In genomic region chr10:3803295-3803883, GRCh38 we compare ENCODE assay signal across 8 cellular contexts. TPM values are rescaled to one million over a fixed set of nuclear protein-coding genes. Genes with fewer than 3 reads are reported as not detected.
A peak's percentile ranks its signal among the peaks of the same experiment; 100 is the strongest.
DNase-seq lines count a peak whose midpoint lies in the region; ATAC-seq and TF ChIP-seq lines count a peak whose summit lies in the region.

No MANE protein-coding gene starts in this region.

- H3K27me3 Mint-ChIP-seq in activated naive CD8-positive, alpha-beta T cell: no peaks in the 10 kb centered on the region

- peaks cover 3% of the 10 kb centered on the region for H3K36me3 Mint-ChIP-seq in activated naive CD8-positive, alpha-beta T cell
- H3K36me3 Mint-ChIP-seq in stimulated activated effector memory CD8-positive, alpha-beta T cell treated with anti-CD3 and anti-CD28 coated beads, Interleukin-12 subunit alpha, Interleukin-12 subunit beta, amount 100 ng/mL, for 72 hours: peaks cover 37% of the 10 kb centered on the region

- H3K9ac ChIP-seq in liver (ENCODE audit: low read depth in 1 of 2, low read length in 2 of 2): peak overlapping the region; percentile 43 to 47

- H3K4me1 Mint-ChIP-seq in activated naive CD8-positive, alpha-beta T cell (ENCODE audit: low read depth): peaks cover 23% of the 10 kb centered on the region
- H3K4me1 Mint-ChIP-seq in stimulated activated effector memory CD8-positive, alpha-beta T cell treated with anti-CD3 and anti-CD28 coated beads, Interleukin-12 subunit alpha, Interleukin-12 subunit beta, amount 100 ng/mL, for 72 hours: peaks cover 23% of the 10 kb centered on the region

- H3K27ac ChIP-seq in A673 (ENCODE audit: low read depth, low read length, poor library complexity, severe bottlenecking) (peak overlapping the region; percentile 33), liver (ENCODE audit: low read depth in 1 of 2, low read length in 2 of 2) (peak overlapping the region; percentile 80 to 86)

- no peak overlapping the region for H3K27ac Mint-ChIP-seq in activated naive CD8-positive, alpha-beta T cell
- no peak overlapping the region for H3K27ac Mint-ChIP-seq in stimulated activated effector memory CD8-positive, alpha-beta T cell treated with anti-CD3 and anti-CD28 coated beads, Interleukin-12 subunit alpha, Interleukin-12 subunit beta, amount 100 ng/mL, for 72 hours

- no peaks in the 10 kb centered on the region for H3K36me3 ChIP-seq in A673 (ENCODE audit: insufficient read depth, low read length, poor library complexity, severe bottlenecking)
- H3K36me3 ChIP-seq in liver (ENCODE audit: control insufficient read depth in 4 of 4, insufficient read depth in 3 of 4, low read depth in 1 of 4, low read length in 3 of 4): no peaks in the 10 kb centered on the region

- peak; percentile 41 to 50 for TF ChIP-seq RAD21 in liver (IDR thresholded peaks at IDR 0.05)

- BruUV-seq in A673 (replicated peaks; lab: Mats Ljungman, UMichigan): no TSS peak

- POLR2A ChIA-PET in A673 (lab: Charles Lee; ENCODE audit: low non-redundant PET): no interaction called here

- CTCF ChIA-PET in A673 (lab: Charles Lee): no interaction called here

- H3K4me3 ChIP-seq in A673 (ENCODE audit: low read depth, low read length, poor library complexity, severe bottlenecking) (no peak overlapping the region), liver (ENCODE audit: low read depth in 1 of 3, low read length in 3 of 3) (no peak overlapping the region)

- H3K9me3 Mint-ChIP-seq in activated naive CD8-positive, alpha-beta T cell (ENCODE audit: low read depth): no peaks in the 10 kb centered on the region
- H3K9me3 Mint-ChIP-seq in stimulated activated effector memory CD8-positive, alpha-beta T cell treated with anti-CD3 and anti-CD28 coated beads, Interleukin-12 subunit alpha, Interleukin-12 subunit beta, amount 100 ng/mL, for 72 hours: no peaks in the 10 kb centered on the region

- DNase-seq in A673 (ENCODE audit: low spot score): no peak
- peak; percentile 49 for DNase-seq in HK-2 (ENCODE audit: unreplicated experiment)
- DNase-seq in stimulated activated effector memory CD8-positive, alpha-beta T cell treated with anti-CD3 and anti-CD28 coated beads, Interleukin-12 subunit alpha, Interleukin-12 subunit beta, amount 100 ng/mL, for 72 hours (ENCODE audit: low spot score in 2 of 2): no peak
- DNase-seq in MV-4-11 (lab: John Stamatoyannopoulos, UW): no peak

- H3K4me3 Mint-ChIP-seq in activated naive CD8-positive, alpha-beta T cell: peak overlapping the region; percentile 49
- H3K4me3 Mint-ChIP-seq in stimulated activated effector memory CD8-positive, alpha-beta T cell treated with anti-CD3 and anti-CD28 coated beads, Interleukin-12 subunit alpha, Interleukin-12 subunit beta, amount 100 ng/mL, for 72 hours: no peak overlapping the region

- H3K27me3 ChIP-seq in A673 (replicated peaks; ENCODE audit: insufficient read depth, low read depth, low read length, poor library complexity) (no peaks in the 10 kb centered on the region), liver (ENCODE audit: control insufficient read depth in 4 of 4, insufficient read depth in 4 of 4, low read length in 3 of 4) (no peaks in the 10 kb centered on the region)

- ATAC-seq in stimulated activated effector memory CD8-positive, alpha-beta T cell treated with anti-CD3 and anti-CD28 coated beads, Interleukin-12 subunit alpha, Interleukin-12 subunit beta, amount 100 ng/mL, for 72 hours: no peak
- ATAC-seq in HG03097 (IDR thresholded peaks at IDR 0.05; ENCODE audit: low FRiP score, unreplicated experiment) (no peak), HG03039 (IDR thresholded peaks at IDR 0.05; ENCODE audit: unreplicated experiment) (no peak)

- H3K9me3 ChIP-seq in A673 (ENCODE audit: low read depth, low read length, poor library complexity, severe bottlenecking): no peaks in the 10 kb centered on the region
- H3K9me3 ChIP-seq in liver (ENCODE audit: control insufficient read depth in 4 of 4, low read length in 3 of 4): no peaks in the 10 kb centered on the region

- intact Hi-C loops in A673 (cut with micrococcal nuclease; ENCODE audit: unreplicated experiment): no loop called here

- 42% methylated on average over 11 of the region's 11 CpGs for WGBS in liver

- no peak for TF ChIP-seq CTCF in A673 (conservative IDR thresholded peaks at IDR 0.05; ENCODE audit: low read depth, low read length)
- no peak for TF ChIP-seq CTCF in liver (IDR thresholded peaks at IDR 0.05; ENCODE audit: low read depth, low read length, missing input control)

- H3K4me1 ChIP-seq in A673 (ENCODE audit: insufficient read depth, low read length, poor library complexity, severe bottlenecking): peaks cover 56% of the 10 kb centered on the region
- H3K4me1 ChIP-seq in liver (ENCODE audit: control insufficient read depth in 4 of 4, insufficient read depth in 4 of 4, low read length in 3 of 4): peaks cover 0 to 22% (median 5%) of the 10 kb centered on the region in 4 donors

TF ChIP-seq in liver, 16 proteins besides CTCF, POLR2A, EP300 and RAD21:
- TF ChIP-seq JUND (IDR thresholded peaks at IDR 0.05): peak in 1 of 2 donors; percentile 43
- peak; percentile 66 for TF ChIP-seq SP1 (IDR thresholded peaks at IDR 0.05)
- no peak for TF ChIP-seq FOXA2 (IDR thresholded peaks at IDR 0.05)
- peak; percentile 59 for TF ChIP-seq MAX (IDR thresholded peaks at IDR 0.05)
- TF ChIP-seq RXRA (IDR thresholded peaks at IDR 0.05): peak in 1 of 2 donors; percentile 58
- no peak for TF ChIP-seq NR2F2 (IDR thresholded peaks at IDR 0.05)
- TF ChIP-seq FOXA1 (IDR thresholded peaks at IDR 0.05): no peak
- TF ChIP-seq REST (IDR thresholded peaks at IDR 0.05): no peak
- no peak for TF ChIP-seq EGR1 (IDR thresholded peaks at IDR 0.05; ENCODE audit: low read depth in 2 of 2)
- no peak for TF ChIP-seq ZBTB33 (IDR thresholded peaks at IDR 0.05)
- TF ChIP-seq HNF4G (IDR thresholded peaks at IDR 0.05): no peak
- no peak for TF ChIP-seq ATF3 (IDR thresholded peaks at IDR 0.05)
- TF ChIP-seq HNF4A (conservative IDR thresholded peaks at IDR 0.05): peak; percentile 15 to 37
- TF ChIP-seq GABPA (IDR thresholded peaks at IDR 0.05 in 1 of 2, conservative IDR thresholded peaks at IDR 0.05 in 1 of 2): no peak
- no peak for TF ChIP-seq TAF1 (conservative IDR thresholded peaks at IDR 0.05)
- TF ChIP-seq YY1 (IDR thresholded peaks at IDR 0.05): no peak

RNA-seq across cellular contexts. Expression of gene KLF6, which starts 18.4 kb away (rescaled TPM):
- total RNA-seq in A673 (2021): 57.3 and 70.1 TPM in 2 replicates
- total RNA-seq in liver: 10 to 100 TPM; 17.7 to 26.6 TPM
- polyA plus RNA-seq in liver: 100 to 1,000 TPM in 1 of 2 donors, 10 to 100 TPM in 1; 11.0 to 124 TPM
